ENCODE assay signal across 33 cellular contexts in the genomic region with DNA sequence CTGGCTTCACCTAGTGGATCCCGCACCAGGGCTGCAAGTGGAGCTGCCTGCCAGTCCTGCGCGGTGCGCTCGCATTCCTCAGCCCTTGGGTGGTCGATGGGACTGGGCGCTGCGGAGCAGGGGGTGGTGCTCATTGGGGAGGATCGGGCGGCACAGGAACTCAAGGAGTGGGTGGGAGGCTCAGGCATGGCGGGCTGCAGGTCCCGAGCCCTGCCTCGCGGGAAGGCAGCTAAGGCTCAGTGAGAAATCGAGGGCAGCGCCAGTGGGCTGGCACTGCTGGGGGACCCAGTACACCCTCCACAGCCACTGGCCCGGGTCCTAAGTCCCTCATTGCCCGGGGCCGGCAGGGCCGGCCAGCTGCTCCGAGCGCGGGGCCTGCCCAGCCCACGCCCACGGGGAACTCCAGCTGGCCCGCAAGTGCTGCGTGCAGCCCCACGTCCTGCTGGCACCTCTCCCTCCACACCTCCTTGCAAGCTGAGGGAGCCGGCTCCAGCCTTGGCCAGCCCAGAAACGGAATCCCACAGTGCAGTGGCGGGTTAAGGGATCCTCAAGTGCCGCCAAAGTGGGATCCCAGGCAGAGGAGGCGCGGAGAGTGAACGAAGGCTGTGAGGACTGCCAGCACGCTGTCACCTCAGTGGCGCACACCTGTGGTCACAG. TPM values are rescaled to one million over a fixed set of nuclear protein-coding genes. Genes with fewer than 3 reads are reported as not detected.
DNase-seq lines count a peak whose midpoint lies in the region; ATAC-seq, FAIRE-seq and TF ChIP-seq lines count a peak whose summit lies in the region.
"Had no signal": no experiment of that assay in that cellular context is flagged by ENCODE, and none has a peak within 500 bp of the region (broad histone marks: within the 10 kb centered on the region; RNA-seq: fewer than 3 reads in every experiment).

No MANE protein-coding gene starts in this region.

- H3K9ac ChIP-seq in K562 (ENCODE audit: insufficient read depth in 1 of 2, low read depth in 2 of 2, low read length in 2 of 2) = no peak overlapping the region
- H3K9ac ChIP-seq: BLaER1; BLaER1 treated with 17β-estradiol and CSF1 and Interleukin-3, amounts not matched to agents 10 nM and 100 nM had no signal

- no peaks in the 10 kb centered on the region for H3K36me3 ChIP-seq in K562 (ENCODE audit: control insufficient read depth, insufficient read depth, low read length)
- H3K36me3 ChIP-seq: BE2C; BLaER1; BLaER1 treated with 17β-estradiol and CSF1 and Interleukin-3, amounts not matched to agents 10 nM and 100 nM had no signal

- no peaks in the 10 kb centered on the region for H3K9me3 ChIP-seq in K562 (replicated peaks; ENCODE audit: control insufficient read depth, insufficient read depth, low read depth, low read length)
- H3K9me3 ChIP-seq: A549, BE2C, Caco-2 had no signal

- DNase-seq in activated gamma-delta T cell (lab: John Stamatoyannopoulos, UW) (peak; percentile 11), activated gamma-delta T cell treated with Interleukin-2 at 50 U/mL for 16 hours (no peak), HT1080 (ENCODE audit: low read depth) (peak; percentile 77), K562 (ENCODE audit: extremely low read depth in 1 of 4, low spot score in 3 of 4) (no peak), RCC 7860 (ENCODE audit: low spot score) (no peak)
- DNase-seq: 8988T; ACHN; AML-193; BE2C; C1 segment of cervical spinal cord; Caco-2; Calu3; CD4-positive, alpha-beta memory T cell; CD4-positive, alpha-beta T cell; CD4-positive, CD25-positive, alpha-beta regulatory T cell; CD8-positive, alpha-beta memory T cell; CD8-positive, alpha-beta T cell; COR-L47; DMS 273 treated with DMSO at 0.1 percent for 48 hours; DMS153; DMS53; DMS79; DMS79 treated with DMSO at 0.1 percent for 48 hours; DND-41; EL had no signal

- ATAC-seq in K562 (no peak), GM21515 (IDR thresholded peaks at IDR 0.05; ENCODE audit: unreplicated experiment) (no peak)
- ATAC-seq: A549; CD8-positive, alpha-beta T cell had no signal

- POLR2A ChIA-PET in K562 (lab: Yijun Ruan, JAX) = interaction anchor here (0.6 to 0.7 kb wide), 2 partner anchors 37 to 125 kb away, joined by 4 to 5 read pairs; no protein-coding TSS in a partner anchor

- no peak for TF ChIP-seq POLR2A in K562 (conservative IDR thresholded peaks at IDR 0.05)

- CTCF ChIA-PET in K562 (lab: Yijun Ruan, JAX; ENCODE audit: low intra/inter-chr PET ratio) = no interaction called here

- no peaks in the 10 kb centered on the region for H3K79me2 ChIP-seq in K562 (ENCODE audit: control insufficient read depth, insufficient read depth, low read length)

- H3K4me2 ChIP-seq in K562 (ENCODE audit: insufficient read depth, low read length) = no peak overlapping the region
- H3K4me2 ChIP-seq: A549; BLaER1; BLaER1 treated with 17β-estradiol and CSF1 and Interleukin-3, amounts not matched to agents 10 nM and 100 nM had no signal

- in situ Hi-C loops in K562 (cut with MboI) = loop anchor here (25.0 kb wide), 1 partner anchor 371 kb away; no protein-coding TSS in a partner anchor

- intact Hi-C loops in K562 (cut with micrococcal nuclease) = no loop called here

- H3K4me1 ChIP-seq in K562 (replicated peaks in 1 of 2; ENCODE audit: control insufficient read depth in 2 of 2, insufficient read depth in 2 of 2, low read length in 2 of 2) = peaks cover 0 to 15% of the 10 kb centered on the region in 2 experiments; a peak in 3 of 5 replicates
- H3K4me1 ChIP-seq: A549; BE2C; BLaER1; BLaER1 treated with 17β-estradiol and CSF1 and Interleukin-3, amounts not matched to agents 10 nM and 100 nM; Caco-2 had no signal

- BruUV-seq in K562 (replicated peaks; lab: Mats Ljungman, UMichigan) = no TSS peak

- H3K4me3 ChIP-seq in K562 = no peak overlapping the region
- H3K4me3 ChIP-seq: A549; BLaER1; BLaER1 treated with 17β-estradiol and CSF1 and Interleukin-3, amounts not matched to agents 10 nM and 100 nM had no signal

- no peak overlapping the region for H3K27ac ChIP-seq in K562 (ENCODE audit: extremely low read depth, low read depth, low read length)
- H3K27ac ChIP-seq: 22Rv1; A549; BLaER1; BLaER1 treated with 17β-estradiol and CSF1 and Interleukin-3, amounts not matched to agents 10 nM and 100 nM; C4-2B had no signal

- no peak overlapping the region for H2AFZ ChIP-seq in K562 (ENCODE audit: low read depth, low read length)

- H3K27me3 ChIP-seq in K562 (ENCODE audit: control insufficient read depth in 2 of 2, insufficient read depth in 2 of 2, low read length in 2 of 2) = peaks cover 2 to 7% of the 10 kb centered on the region in 2 experiments; a peak in 2 of 5 replicates
- H3K27me3 ChIP-seq: BLaER1; BLaER1 treated with 17β-estradiol and CSF1 and Interleukin-3, amounts not matched to agents 10 nM and 100 nM had no signal

- H4K20me1 ChIP-seq in K562 (replicated peaks; ENCODE audit: control insufficient read depth, insufficient read depth, low read length) = no peaks in the 10 kb centered on the region
- H4K20me1 ChIP-seq: BLaER1; BLaER1 treated with 17β-estradiol and CSF1 and Interleukin-3, amounts not matched to agents 10 nM and 100 nM had no signal

- no peak for TF ChIP-seq CTCF in K562 (IDR thresholded peaks at IDR 0.05 in 2 of 3, conservative IDR thresholded peaks at IDR 0.05 in 1 of 3; ENCODE audit: insufficient read depth in 2 of 3, low read depth in 1 of 3, low read length in 3 of 3)

- TF ChIP-seq EP300 in K562 (IDR thresholded peaks at IDR 0.05; ENCODE audit: low read length) = no peak

- WGBS in K562 (ENCODE audit: insufficient coverage, low coverage, missing lambda C conversion rate) = 58% methylated on average over 7 of the region's 37 CpGs

- FAIRE-seq in K562 (lab: Jason Lieb, UNC) (no peak), RCC 7860 (lab: Jason Lieb, UNC) (no peak)
- FAIRE-seq: A204.1, A549, D721Med had no signal

- H3K9me1 ChIP-seq in K562 (ENCODE audit: control insufficient read depth, insufficient read depth, low read length) = no peaks in the 10 kb centered on the region

- TF ChIP-seq RAD21 in K562 (CRISPR knock-in tag; conservative IDR thresholded peaks at IDR 0.05 in 1 of 2, IDR thresholded peaks at IDR 0.05 in 1 of 2) = no peak

TF ChIP-seq in K562, 482 proteins besides CTCF, POLR2A, EP300 and RAD21 (continues in another document):
- TF ChIP-seq NFXL1 (CRISPR knock-in tag; IDR thresholded peaks at IDR 0.05) = no peak
- TF ChIP-seq, protein P1, sequence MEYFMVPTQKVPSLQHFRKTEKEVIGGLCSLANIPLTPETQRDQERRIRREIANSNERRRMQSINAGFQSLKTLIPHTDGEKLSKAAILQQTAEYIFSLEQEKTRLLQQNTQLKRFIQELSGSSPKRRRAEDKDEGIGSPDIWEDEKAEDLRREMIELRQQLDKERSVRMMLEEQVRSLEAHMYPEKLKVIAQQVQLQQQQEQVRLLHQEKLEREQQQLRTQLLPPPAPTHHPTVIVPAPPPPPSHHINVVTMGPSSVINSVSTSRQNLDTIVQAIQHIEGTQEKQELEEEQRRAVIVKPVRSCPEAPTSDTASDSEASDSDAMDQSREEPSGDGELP (CRISPR knock-in tag; IDR thresholded peaks at IDR 0.05; ENCODE audit: borderline replicate concordance) = peak; percentile 27; the same call in 1 of the 2 replicates
- no peak for TF ChIP-seq HDAC1 (IDR thresholded peaks at IDR 0.05)
- TF ChIP-seq, protein P2, sequence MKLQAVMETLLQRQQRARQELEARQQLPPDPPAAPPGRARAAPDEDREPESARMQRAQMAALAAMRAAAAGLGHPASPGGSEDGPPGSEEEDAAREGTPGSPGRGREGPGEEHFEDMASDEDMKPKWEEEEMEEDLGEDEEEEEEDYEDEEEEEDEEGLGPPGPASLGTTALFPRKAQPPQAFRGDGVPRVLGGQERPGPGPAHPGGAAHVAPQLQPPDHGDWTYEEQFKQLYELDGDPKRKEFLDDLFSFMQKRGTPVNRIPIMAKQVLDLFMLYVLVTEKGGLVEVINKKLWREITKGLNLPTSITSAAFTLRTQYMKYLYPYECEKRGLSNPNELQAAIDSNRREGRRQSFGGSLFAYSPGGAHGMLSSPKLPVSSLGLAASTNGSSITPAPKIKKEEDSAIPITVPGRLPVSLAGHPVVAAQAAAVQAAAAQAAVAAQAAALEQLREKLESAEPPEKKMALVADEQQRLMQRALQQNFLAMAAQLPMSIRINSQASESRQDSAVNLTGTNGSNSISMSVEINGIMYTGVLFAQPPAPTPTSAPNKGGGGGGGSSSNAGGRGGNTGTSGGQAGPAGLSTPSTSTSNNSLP (IDR thresholded peaks at IDR 0.05; ENCODE audit: borderline replicate concordance, low read depth, low read length) = no peak
- TF ChIP-seq, protein P3, sequence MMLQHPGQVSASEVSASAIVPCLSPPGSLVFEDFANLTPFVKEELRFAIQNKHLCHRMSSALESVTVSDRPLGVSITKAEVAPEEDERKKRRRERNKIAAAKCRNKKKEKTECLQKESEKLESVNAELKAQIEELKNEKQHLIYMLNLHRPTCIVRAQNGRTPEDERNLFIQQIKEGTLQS (IDR thresholded peaks at IDR 0.05) = no peak
- TF ChIP-seq, protein P3 (CRISPR knock-in tag; conservative IDR thresholded peaks at IDR 0.05) = no peak
- no peak for TF ChIP-seq ESRRB (CRISPR knock-in tag; IDR thresholded peaks at IDR 0.05; ENCODE audit: borderline replicate concordance)

RNA-seq across cellular contexts. Expression of a gene that starts 27.6 kb away (rescaled TPM):
- total RNA-seq in HT1080 (2014; rRNA removed; shearing (Covaris generic)) = 132 and 141 TPM in 2 replicates
- 88.3 and 92.3 TPM in 2 replicates for polyA plus RNA-seq in HT1080 (2015; cell fraction: cytosol; rRNA removed)
- 52.2 and 67.6 TPM in 2 replicates for polyA plus RNA-seq in HT1080 (2015; cell fraction: nucleus; rRNA removed)
- total RNA-seq in K562 (2011; cell fraction: chromatin; rRNA removed; ENCODE audit: low replicate concordance) = 26.5 and 59.4 TPM in 2 replicates
- 70.8 and 71.2 TPM in 2 replicates for total RNA-seq in K562 (2011; cell fraction: nucleolus; rRNA removed)
- total RNA-seq in K562 (2011; cell fraction: nucleoplasm; rRNA removed) = 79.0 and 102 TPM in 2 replicates
- total RNA-seq in K562 (2014; rRNA removed) (115 and 120 TPM in 2 replicates), K562 (2014; rRNA removed; fragmentation: Illumina TruSeq; extraction: Trizol) (102 and 111 TPM in 2 replicates), K562 (2015; rRNA removed; fragmentation: Illumina TruSeq; extraction: Trizol) (82.3 and 85.7 TPM in 2 replicates), K562 (2021) (85.9 and 90.4 TPM in 2 replicates)
- polyA plus RNA-seq in K562 (2011; rRNA removed) (75.1 and 95.7 TPM in 2 replicates), K562 (2014; fragmentation: Illumina TruSeq; extraction: Trizol) (87.1 and 90.3 TPM in 2 replicates), K562 (2014; fragmentation: Nextera tagmentation; extraction: Ambion mirVana) (10 to 100 TPM; 27.4 to 39.4 TPM), K562 (2014; rRNA removed) (96.8 and 98.6 TPM in 2 replicates)
- 41.6 and 82.8 TPM in 2 replicates for polyA plus RNA-seq in K562 (2011; cell fraction: cytosol; rRNA removed)
- polyA plus RNA-seq in K562 (2011; cell fraction: nucleus; rRNA removed) = 16.7 and 20.6 TPM in 2 replicates
- 89.3 and 101 TPM in 2 replicates for polyA plus RNA-seq in K562 (2012)
- 56.1 and 66.0 TPM in 2 replicates for polyA minus RNA-seq in K562 (2011; rRNA and poly(A)+ RNA removed)
- polyA minus RNA-seq in K562 (2011; cell fraction: cytosol; rRNA and poly(A)+ RNA removed) = 42.5 and 46.9 TPM in 2 replicates
- polyA minus RNA-seq in K562 (2011; cell fraction: nucleus; rRNA and poly(A)+ RNA removed) = 8.5 and 10.9 TPM in 2 replicates

Comparison
In these comparisons a context has a peak if more than half of its experiments do, and no peak if none do; other contexts are left out.
1. DNase-seq: peak in activated gamma-delta T cell (single experiment) and HT1080 (single experiment); none in activated gamma-delta T cell treated with Interleukin-2 at 50 U/mL for 16 hours (single experiment), K562 (0 of 4) and RCC 7860 (single experiment).